ENCODE assay signal across 14 cellular contexts in genomic region chr10:48464871-48465736, GRCh38.
DNase-seq lines count a peak whose midpoint lies in the region; ATAC-seq and TF ChIP-seq lines count a peak whose summit lies in the region.
"Had no signal": no experiment of that assay in that cellular context is flagged by ENCODE, and none has a peak within 500 bp of the region (broad histone marks: within the 10 kb centered on the region; RNA-seq: fewer than 3 reads in every experiment).

No MANE protein-coding gene starts in this region.

- POLR2A ChIA-PET in RWPE1 (lab: Yijun Ruan, JAX; ENCODE audit: low non-redundant PET) = no interaction called here

- DNase-seq in RWPE1 (ENCODE audit: low spot score) (no peak), Right ventricle myocardium superior (peak; percentile 81), osteoblast (ENCODE audit: insufficient read length, low spot score, missing footprints) (peak; percentile 81), HPDE6-E6E7 (ENCODE audit: extremely low spot score) (no peak), MV-4-11 (lab: John Stamatoyannopoulos, UW) (no peak)
- DNase-seq: activated CD4-positive, alpha-beta T cell treated with anti-CD3 and anti-CD28 coated beads, Interleukin-2, amount 50 U/mL, for 1 hour; activated naive CD8-positive, alpha-beta T cell treated with anti-CD3 and anti-CD28 coated beads for 36 hours; Karpas-422; NCI-H226 had no signal

- H3K36me3 ChIP-seq in osteoblast (ENCODE audit: insufficient read depth, low read length) = peaks cover 13% of the 10 kb centered on the region
- H3K36me3 ChIP-seq: SJSA1 had no signal

- H4K20me1 ChIP-seq in osteoblast (ENCODE audit: insufficient read depth, low read length) = peaks cover 47% of the 10 kb centered on the region

- H2AFZ ChIP-seq in osteoblast (ENCODE audit: low read length) = no peak overlapping the region

- no peaks in the 10 kb centered on the region for H3K4me1 ChIP-seq in osteoblast (ENCODE audit: insufficient read depth, low read length)
- H3K4me1 ChIP-seq: SJSA1 had no signal

- H3K9me3 ChIP-seq in osteoblast (ENCODE audit: low read depth, low read length) = no peaks in the 10 kb centered on the region
- H3K9me3 ChIP-seq: SJSA1 had no signal

- TF ChIP-seq CTCF in C4-2B (conservative IDR thresholded peaks at IDR 0.05) (no peak), RWPE1 (conservative IDR thresholded peaks at IDR 0.05; ENCODE audit: low read depth) (no peak), osteoblast (IDR thresholded peaks at IDR 0.05; ENCODE audit: extremely low read depth, low read depth, low read length) (no peak)

- CTCF ChIA-PET in RWPE1 (lab: Yijun Ruan, JAX) = interaction anchor here (0.9 kb wide), 1 partner anchor 191 kb away, joined by 3 read pairs; no protein-coding TSS in a partner anchor

- H3K27me3 ChIP-seq in osteoblast (ENCODE audit: insufficient read depth, low read length) = no peaks in the 10 kb centered on the region
- H3K27me3 ChIP-seq: BLaER1 treated with 17β-estradiol and CSF1 and Interleukin-3, amounts not matched to agents 10 nM and 100 nM; SJSA1 had no signal

- no peak overlapping the region for H3K4me2 ChIP-seq in osteoblast (ENCODE audit: insufficient read depth, low read length)
- H3K4me2 ChIP-seq: BLaER1 treated with 17β-estradiol and CSF1 and Interleukin-3, amounts not matched to agents 10 nM and 100 nM had no signal

- H3K4me3 ChIP-seq in osteoblast (ENCODE audit: insufficient read depth, low read length) = no peak overlapping the region
- H3K4me3 ChIP-seq: BLaER1 treated with 17β-estradiol and CSF1 and Interleukin-3, amounts not matched to agents 10 nM and 100 nM; SJSA1 had no signal

- peaks cover 92% of the 10 kb centered on the region for H3K79me2 ChIP-seq in osteoblast (ENCODE audit: insufficient read depth, low read length)

- ATAC-seq in Right ventricle myocardium superior (ENCODE audit: poor library complexity) (peak; percentile 92), GM18520 (IDR thresholded peaks at IDR 0.05; ENCODE audit: unreplicated experiment) (no peak), HG02973 (IDR thresholded peaks at IDR 0.05; ENCODE audit: unreplicated experiment) (no peak)

- intact Hi-C loops in Right ventricle myocardium superior (cut with DNase I) = no loop called here

- H3K27ac ChIP-seq in C4-2B = peak overlapping the region; percentile 38
- H3K27ac ChIP-seq in RWPE1 = peak overlapping the region; percentile 80
- H3K27ac ChIP-seq in osteoblast (ENCODE audit: low read depth, low read length) = no peak overlapping the region
- H3K27ac ChIP-seq: BLaER1 treated with 17β-estradiol and CSF1 and Interleukin-3, amounts not matched to agents 10 nM and 100 nM; SJSA1 had no signal

Comparison
In these comparisons a context has a peak if more than half of its experiments do, and no peak if none do; other contexts are left out.
1. DNase-seq: peak in Right ventricle myocardium superior (single experiment) and osteoblast (single experiment); none in RWPE1 (single experiment), HPDE6-E6E7 (single experiment) and MV-4-11 (single experiment).